Comparison of ENCODE assay signal across 17 cellular contexts in the genomic region with DNA sequence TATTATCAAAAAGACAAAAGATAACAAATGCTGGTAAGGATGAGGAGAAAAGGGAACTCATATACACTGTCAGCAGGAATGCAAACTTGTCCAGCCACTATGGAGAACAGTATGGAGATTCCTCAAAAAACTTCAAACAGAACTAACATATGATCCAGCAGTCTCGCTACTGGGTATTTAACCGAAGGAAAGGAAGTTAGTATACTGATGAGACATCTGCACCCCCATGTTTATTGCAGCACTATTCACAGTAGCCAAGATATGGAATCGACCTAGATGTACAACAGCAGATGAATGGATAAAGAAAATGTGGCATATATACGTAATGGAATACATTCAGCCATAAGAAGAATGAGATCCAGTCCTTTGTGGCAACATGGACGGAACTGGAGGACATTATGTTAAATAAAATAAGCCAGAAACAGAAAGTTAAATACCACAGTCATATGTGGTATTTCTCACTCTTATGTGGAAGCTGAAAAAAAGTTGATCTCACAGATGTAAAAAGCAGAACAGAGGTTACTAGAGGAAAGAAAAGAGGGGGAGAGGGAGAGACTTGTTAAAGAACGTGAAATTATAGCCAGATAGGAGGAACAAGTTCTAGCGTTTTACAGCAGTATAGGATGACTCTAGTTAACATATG.
A peak's percentile ranks its signal among the peaks of the same experiment; 100 is the strongest.
DNase-seq lines count a peak whose midpoint lies in the region; ATAC-seq and TF ChIP-seq lines count a peak whose summit lies in the region.
"Had no signal": no experiment of that assay in that cellular context is flagged by ENCODE, and none has a peak within 500 bp of the region (broad histone marks: within the 10 kb centered on the region; RNA-seq: fewer than 3 reads in every experiment).

No MANE protein-coding gene starts in this region.

- no peak for TF ChIP-seq EP300 in ovary (IDR thresholded peaks at IDR 0.05)

- peaks cover 3% of the 10 kb centered on the region for H3K9me3 ChIP-seq in CD4-positive, alpha-beta T cell (ENCODE audit: control insufficient read depth, low read length)
- no peaks in the 10 kb centered on the region for H3K9me3 ChIP-seq in ovary
- H3K9me3 ChIP-seq: colonic mucosa, thoracic aorta had no signal

- 61 to 68% (median 63%) methylated on average over 7 of the region's 7 CpGs for WGBS in ovary, 3 donors

- intact Hi-C loops in CD4-positive, alpha-beta T cell (cut with DNase I, micrococcal nuclease): no loop called here
- intact Hi-C loops in ovary (cut with DNase I): no loop called here

- no peak for DNase-seq in CD4-positive, alpha-beta T cell
- no peak for DNase-seq in T-cell
- DNase-seq in naive B cell: no peak
- no peak for DNase-seq in ovary
- DNase-seq in HCEC 1CT: no peak
- DNase-seq in NCI-H1930 (lab: John Stamatoyannopoulos, UW): no peak
- DNase-seq: amygdala; colonic mucosa; DMS79; NCI-H187 treated with DMSO at 0.1 percent for 48 hours; NCI-H526; psoas muscle; stimulated activated CD4-positive, alpha-beta T cell treated with anti-CD3 and anti-CD28 coated beads, Interleukin-12 subunit alpha, Interleukin-12 subunit beta, amount 100 ng/mL, for 4 hours had no signal

- H3K27ac Mint-ChIP-seq in CD4-positive, alpha-beta T cell: peak overlapping the region; percentile 64
- peak overlapping the region; percentile 37 to 48 for H3K27ac Mint-ChIP-seq in T-cell
- H3K27ac Mint-ChIP-seq in naive B cell: peak overlapping the region in 1 of 6 donors; percentile 17

- H3K27ac ChIP-seq in CD4-positive, alpha-beta T cell (ENCODE audit: low read depth, low read length): no peak overlapping the region
- no peak overlapping the region for H3K27ac ChIP-seq in ovary
- H3K27ac ChIP-seq: colonic mucosa, psoas muscle, thoracic aorta had no signal

- peaks cover 26% of the 10 kb centered on the region for H3K4me1 Mint-ChIP-seq in CD4-positive, alpha-beta T cell (ENCODE audit: low read depth)
- peaks cover 19 to 32% (median 23%) of the 10 kb centered on the region in 3 donors for H3K4me1 Mint-ChIP-seq in T-cell
- H3K4me1 Mint-ChIP-seq in naive B cell: peaks cover 5 to 6% (median 6%) of the 10 kb centered on the region in 3 donors

- no peak for TF ChIP-seq CTCF in CD4-positive, alpha-beta T cell (IDR thresholded peaks at IDR 0.05)
- no peak for TF ChIP-seq CTCF in ovary (IDR thresholded peaks at IDR 0.05)

- ATAC-seq in CD4-positive, alpha-beta T cell (ENCODE audit: poor library complexity): peak; percentile 62
- ATAC-seq in GM18867 (IDR thresholded peaks at IDR 0.05; ENCODE audit: unreplicated experiment) (peak; percentile 49), T-cell (replicated peaks in 1 of 4) (peak; percentile 57 to 77 (median 68)), naive B cell (ENCODE audit: low read depth in 2 of 2) (peak; percentile 43 to 65), GM21423 (IDR thresholded peaks at IDR 0.05; ENCODE audit: unreplicated experiment) (no peak)
- ATAC-seq: esophagus mucosa, psoas muscle had no signal

- H3K27me3 ChIP-seq in CD4-positive, alpha-beta T cell (ENCODE audit: control insufficient read depth, insufficient read depth, low read length): no peaks in the 10 kb centered on the region
- H3K27me3 ChIP-seq in ovary: no peaks in the 10 kb centered on the region
- H3K27me3 ChIP-seq: colonic mucosa had no signal

- POLR2A ChIA-PET in CD4-positive, alpha-beta T cell (lab: Charles Lee): interaction anchor here (0.6 to 1.7 kb wide), 3 partner anchors 8 to 10 kb away, joined by 3 to 11 read pairs (median 4); no protein-coding TSS in a partner anchor
- POLR2A ChIA-PET in T-cell (lab: Charles Lee): interaction anchor here in 1 of 2 donors (0.6 to 0.7 kb wide), 2 partner anchors 11 to 17 kb away, joined by 3 read pairs; no protein-coding TSS in a partner anchor

- H3K27me3 Mint-ChIP-seq in CD4-positive, alpha-beta T cell: no peaks in the 10 kb centered on the region
- H3K27me3 Mint-ChIP-seq in T-cell: no peaks in the 10 kb centered on the region
- H3K27me3 Mint-ChIP-seq in naive B cell: peaks cover 0 to 4% (median 3%) of the 10 kb centered on the region in 3 donors

- no peak for TF ChIP-seq POLR2A in ovary (IDR thresholded peaks at IDR 0.05)

- H3K36me3 Mint-ChIP-seq in CD4-positive, alpha-beta T cell (ENCODE audit: low read depth): peaks cover 25% of the 10 kb centered on the region
- H3K36me3 Mint-ChIP-seq in T-cell: peaks cover 4% of the 10 kb centered on the region
- H3K36me3 Mint-ChIP-seq in naive B cell: no peaks in the 10 kb centered on the region

- H3K36me3 ChIP-seq in ovary: no peaks in the 10 kb centered on the region
- H3K36me3 ChIP-seq: colonic mucosa, thoracic aorta had no signal

- H3K9me3 Mint-ChIP-seq in CD4-positive, alpha-beta T cell: peaks cover 6% of the 10 kb centered on the region
- peaks cover 4 to 12% (median 6%) of the 10 kb centered on the region in 3 donors for H3K9me3 Mint-ChIP-seq in T-cell
- H3K9me3 Mint-ChIP-seq in naive B cell: peaks cover 0 to 41% (median 16%) of the 10 kb centered on the region in 7 donors

- no peaks in the 10 kb centered on the region for H3K4me1 ChIP-seq in ovary (ENCODE audit: insufficient read depth)
- H3K4me1 ChIP-seq: colonic mucosa, psoas muscle had no signal

- H3K4me3 Mint-ChIP-seq in CD4-positive, alpha-beta T cell: peak overlapping the region; percentile 46
- peak overlapping the region; percentile 3 to 64 (median 22) for H3K4me3 Mint-ChIP-seq in T-cell
- H3K4me3 Mint-ChIP-seq in naive B cell: no peak overlapping the region

- H3K4me3 ChIP-seq in ovary: no peak overlapping the region
- H3K4me3 ChIP-seq: colonic mucosa, psoas muscle, thoracic aorta had no signal

- CTCF ChIA-PET in CD4-positive, alpha-beta T cell (lab: Charles Lee): interaction anchor here (0.6 to 1.3 kb wide), 2 partner anchors 18 to 144 kb away, joined by 3 read pairs; no protein-coding TSS in a partner anchor
- CTCF ChIA-PET in T-cell (lab: Charles Lee): interaction anchor here (0.5 to 1.7 kb wide), 2 partner anchors 8 to 140 kb away, joined by 4 to 10 read pairs; no protein-coding TSS in a partner anchor

Comparison
In these comparisons a context has a peak if more than half of its experiments do, and no peak if none do; other contexts are left out.
1. H3K4me3 Mint-ChIP-seq: peak in CD4-positive, alpha-beta T cell (single experiment) and T-cell (3 of 3); none in naive B cell (0 of 8).